In the genomic region with DNA sequence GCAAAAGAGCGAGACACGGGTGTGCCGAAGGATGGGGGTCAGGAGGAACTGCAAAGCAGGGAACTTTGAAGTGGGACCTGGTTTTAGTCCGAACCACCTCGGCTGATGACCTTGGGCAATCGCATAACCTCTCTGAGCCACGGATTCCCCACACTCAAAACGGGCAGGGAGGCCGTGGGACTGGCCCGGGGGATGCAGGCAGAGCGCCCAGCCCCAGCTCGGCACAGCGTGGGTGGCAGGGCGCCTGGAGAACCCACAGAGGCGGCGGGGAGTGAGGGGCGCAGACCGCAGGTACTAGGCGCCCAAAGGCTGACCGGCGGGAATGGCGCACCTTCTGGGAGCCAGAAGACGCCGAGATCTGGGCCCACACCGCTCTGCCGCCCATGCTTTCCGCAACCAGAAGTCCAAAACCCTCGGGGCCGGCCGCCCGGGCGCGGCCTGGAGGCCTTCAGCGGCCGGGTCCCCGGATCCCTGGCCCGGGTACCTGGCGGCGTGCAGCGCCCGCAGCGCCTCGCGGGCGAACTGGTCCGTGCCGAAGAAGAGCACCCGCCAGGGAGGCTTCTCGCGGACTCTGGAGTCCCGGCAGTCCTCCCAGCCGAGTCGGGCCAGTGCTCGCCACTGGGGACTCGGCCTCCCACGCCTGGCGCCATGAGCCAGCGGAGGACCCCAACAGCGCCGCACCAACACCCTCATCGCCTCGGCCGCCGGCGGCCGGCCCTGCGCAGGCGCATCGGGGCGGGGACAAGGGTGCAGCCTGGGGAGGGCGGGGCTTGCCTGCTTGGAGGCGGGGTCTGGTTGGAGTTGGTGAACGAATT, we compare ENCODE assay signal across 8 cellular contexts. TPM values are rescaled to one million over a fixed set of nuclear protein-coding genes. Genes with fewer than 3 reads are reported as not detected.
DNase-seq lines count a peak whose midpoint lies in the region; ATAC-seq and TF ChIP-seq lines count a peak whose summit lies in the region.

MTFMT (minus strand) TSS at position 719 of the 815 bp plus-strand sequence; CDS start at position 693, 26 bp downstream.

- H3K4me1 ChIP-seq in adrenal gland (replicated peaks in 1 of 2) (peaks cover 7 to 12% of the 10 kb centered on the region in 2 donors), heart right ventricle (peaks cover 2 to 34% (median 17%) of the 10 kb centered on the region in 9 donors)

- in situ Hi-C loops in G401 (cut with HindIII; ENCODE audit: low sequenced_read_pairs): no loop called here

- peak; percentile 94 to 98 (median 97) for ATAC-seq in heart right ventricle

- peaks cover 13% of the 10 kb centered on the region for H3K36me3 Mint-ChIP-seq in type B pancreatic cell

- H3K9me3 Mint-ChIP-seq in type B pancreatic cell: no peaks in the 10 kb centered on the region

- peak within 1 kb of the TSS; percentile 91 for H3K4me3 Mint-ChIP-seq in type B pancreatic cell

- DNase-seq in G401 (ENCODE audit: low spot score): peak; percentile 88
- peak; percentile 52 for DNase-seq in H4 (ENCODE audit: low spot score)
- DNase-seq in MV-4-11 (lab: John Stamatoyannopoulos, UW): peak; percentile 59
- peak; percentile 83 to 92 (median 89) for DNase-seq in T-helper 1 cell
- peak; percentile 85 to 94 (median 92) for DNase-seq in adrenal gland
- DNase-seq in heart right ventricle: peak; percentile 93 to 95
- DNase-seq in posterior vena cava (ENCODE audit: low spot score): peak; percentile 97
- DNase-seq in type B pancreatic cell (ENCODE audit: extremely low spot score, unreplicated experiment): peak; percentile 91

- intact Hi-C loops in adrenal gland (cut with DNase I): no loop called here
- intact Hi-C loops in heart right ventricle (cut with DNase I): loop anchor here in 1 of 10 donors (5.0 kb wide), 1 partner anchor 42 kb away; the partner anchor contains the start of gene SPG21
- intact Hi-C loops in posterior vena cava (cut with DNase I): no loop called here

- peak in 1 of 6 experiments; percentile 15 for TF ChIP-seq CTCF in adrenal gland (IDR thresholded peaks at IDR 0.05)
- peak in 1 of 9 donors; percentile 10 for TF ChIP-seq CTCF in heart right ventricle (IDR thresholded peaks at IDR 0.05)
- peak; percentile 32 for TF ChIP-seq CTCF in type B pancreatic cell (conservative IDR thresholded peaks at IDR 0.05)

- peaks cover 32% of the 10 kb centered on the region for H3K4me1 Mint-ChIP-seq in type B pancreatic cell (ENCODE audit: unreplicated experiment)

- peaks cover 0 to 19% of the 10 kb centered on the region in 2 donors for H3K36me3 ChIP-seq in adrenal gland (replicated peaks in 1 of 2)
- peaks cover 0 to 29% (median 23%) of the 10 kb centered on the region in 9 donors for H3K36me3 ChIP-seq in heart right ventricle

- peak; percentile 67 to 79 for TF ChIP-seq POLR2A in adrenal gland (IDR thresholded peaks at IDR 0.05)

- H3K27ac Mint-ChIP-seq in type B pancreatic cell: peak within 1 kb of the TSS; percentile 55

- H3K9me3 ChIP-seq in adrenal gland (replicated peaks in 1 of 3) (no peaks in the 10 kb centered on the region), heart right ventricle (no peaks in the 10 kb centered on the region)

- H3K27ac ChIP-seq in adrenal gland: peak within 1 kb of the TSS in 4 of 5 donors; percentile 4 to 64 (median 60)
- H3K27ac ChIP-seq in heart right ventricle: peak within 1 kb of the TSS; percentile 8 to 89 (median 84)

- peak within 1 kb of the TSS; percentile 40 to 95 (median 68) for H3K4me3 ChIP-seq in adrenal gland
- H3K4me3 ChIP-seq in heart right ventricle: peak within 1 kb of the TSS; percentile 45 to 99 (median 94)

- peaks cover 5% of the 10 kb centered on the region for H3K27me3 Mint-ChIP-seq in type B pancreatic cell

- no peaks in the 10 kb centered on the region for H3K27me3 ChIP-seq in adrenal gland
- no peaks in the 10 kb centered on the region for H3K27me3 ChIP-seq in heart right ventricle

- WGBS in adrenal gland, 4 donors: 0 to 1% (median 0%) methylated on average over 13 to 73 of the region's 73 CpGs
- 0 to 1% methylated on average over 66 to 73 of the region's 73 CpGs for WGBS in heart right ventricle, 2 donors

RNA-seq across cellular contexts. Expression of gene MTFMT, which starts in this region (rescaled TPM):
- 34.2 and 99.1 TPM in 2 replicates for total RNA-seq in G401 (2014; rRNA removed; shearing (Covaris generic))
- total RNA-seq in H4 (2014; rRNA removed; shearing (Covaris generic)): 18.3 and 22.7 TPM in 2 replicates
- total RNA-seq in adrenal gland (10 to 100 TPM; 15.4 to 42.8 (median 20.3) TPM), heart right ventricle (10 to 100 TPM; 13.5 to 21.9 (median 18.6) TPM), posterior vena cava (10 to 100 TPM; 14.9 to 20.0 TPM), type B pancreatic cell (ENCODE audit: low replicate concordance) (19.2 and 19.5 TPM in 2 replicates)
- polyA plus RNA-seq in adrenal gland (10 to 100 TPM in 1 of 3 donors, 1 to 10 TPM in 2; 5.2 to 11.2 (median 6.4) TPM), heart right ventricle (1 to 10 TPM; 5.5 to 8.0 TPM)

Comparison
In these comparisons a context has a peak if more than half of its experiments do, and no peak if none do; other contexts are left out.
1. Peak in every context shown above with its lines: DNase-seq, ATAC-seq, H3K4me3 ChIP-seq and H3K27ac ChIP-seq.